Comparison of ENCODE assay signal across 9 cellular contexts in the genomic region with DNA sequence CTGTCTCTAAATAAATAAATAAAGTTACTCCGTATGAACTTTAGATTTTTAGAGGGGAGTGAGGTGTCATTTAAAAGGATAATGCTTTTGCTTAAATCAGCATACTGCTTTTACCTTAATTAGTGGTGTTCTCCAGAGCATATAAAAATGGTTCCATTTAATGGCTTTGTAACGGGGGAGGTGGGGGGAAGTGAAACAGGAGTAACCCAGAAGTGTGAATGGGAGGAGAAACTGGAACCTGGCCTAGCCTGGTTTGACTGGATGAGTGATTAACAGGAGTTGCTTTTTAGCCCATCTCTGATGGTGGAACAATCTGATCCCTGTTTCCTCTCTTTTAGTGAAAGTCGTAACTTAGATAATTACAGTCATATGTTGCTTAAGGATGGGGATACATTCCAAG. TPM values are rescaled to one million over a fixed set of nuclear protein-coding genes. Genes with fewer than 3 reads are reported as not detected.
DNase-seq lines count a peak whose midpoint lies in the region; ATAC-seq and TF ChIP-seq lines count a peak whose summit lies in the region.
"Had no signal": no experiment of that assay in that cellular context is flagged by ENCODE, and none has a peak within 500 bp of the region (broad histone marks: within the 10 kb centered on the region; RNA-seq: fewer than 3 reads in every experiment).

No MANE protein-coding gene starts in this region.

- TF ChIP-seq CTCF in OCI-LY7 (conservative IDR thresholded peaks at IDR 0.05; ENCODE audit: low read length) (no peak), esophagus squamous epithelium (IDR thresholded peaks at IDR 0.05) (no peak)

- H3K27ac ChIP-seq in OCI-LY7 (ENCODE audit: low read depth, low read length, poor library complexity, severe bottlenecking) (peak overlapping the region; percentile 81), esophagus squamous epithelium (peak overlapping the region; percentile 96 to 98 (median 98))

- BruUV-seq in OCI-LY7 (replicated peaks; lab: Mats Ljungman, UMichigan) = no TSS peak

- no peaks in the 10 kb centered on the region for H3K9me3 Mint-ChIP-seq in T-helper 2 cell treated with Interferon-gamma antibody and Interleukin-4, amounts not matched to agents 5 μg/mL and 100 μg/mL, for 36 hours
- H3K9me3 Mint-ChIP-seq in stimulated activated naive B cell treated with anti-CD40 and anti-IgM and Interleukin-4, amounts not matched to agents 10 μg/mL and 1 μg/mL and 100 μg/mL, for 72 hours = no peaks in the 10 kb centered on the region

- no peaks in the 10 kb centered on the region for H3K9me2 ChIP-seq in OCI-LY7 (ENCODE audit: insufficient read depth, low read length)

- no peaks in the 10 kb centered on the region for H3K9me3 ChIP-seq in OCI-LY7 (ENCODE audit: low read length)
- H3K9me3 ChIP-seq in esophagus squamous epithelium = no peaks in the 10 kb centered on the region

- H3K79me2 ChIP-seq in OCI-LY7 (ENCODE audit: insufficient read depth, low read depth, low read length) = peaks cover 37% of the 10 kb centered on the region

- H3K36me3 ChIP-seq in OCI-LY7 (ENCODE audit: insufficient read depth, low read length) = peaks cover 16% of the 10 kb centered on the region; the same call in 1 of the 2 replicates
- H3K36me3 ChIP-seq in esophagus squamous epithelium = peaks cover 0 to 19% (median 12%) of the 10 kb centered on the region in 3 donors

- H2AFZ ChIP-seq in OCI-LY7 (ENCODE audit: low read length) = no peak overlapping the region

- no peak for TF ChIP-seq POLR2A in esophagus squamous epithelium (IDR thresholded peaks at IDR 0.05)

- ATAC-seq in stimulated activated naive B cell treated with anti-CD40 and anti-IgM and Interleukin-4, amounts not matched to agents 10 μg/mL and 1 μg/mL and 100 μg/mL, for 72 hours (replicated peaks) = no peak
- ATAC-seq in GM21390 (IDR thresholded peaks at IDR 0.05; ENCODE audit: unreplicated experiment) (no peak), HG03280 (IDR thresholded peaks at IDR 0.05; ENCODE audit: unreplicated experiment) (no peak)

- peaks cover 43% of the 10 kb centered on the region for H3K4me1 Mint-ChIP-seq in T-helper 2 cell treated with Interferon-gamma antibody and Interleukin-4, amounts not matched to agents 5 μg/mL and 100 μg/mL, for 36 hours (ENCODE audit: low read depth)
- H3K4me1 Mint-ChIP-seq in stimulated activated naive B cell treated with anti-CD40 and anti-IgM and Interleukin-4, amounts not matched to agents 10 μg/mL and 1 μg/mL and 100 μg/mL, for 72 hours = peaks cover 32 to 55% of the 10 kb centered on the region in 2 donors

- peaks cover 10% of the 10 kb centered on the region for H3K27me3 Mint-ChIP-seq in T-helper 2 cell treated with Interferon-gamma antibody and Interleukin-4, amounts not matched to agents 5 μg/mL and 100 μg/mL, for 36 hours (ENCODE audit: low read depth)
- no peaks in the 10 kb centered on the region for H3K27me3 Mint-ChIP-seq in stimulated activated naive B cell treated with anti-CD40 and anti-IgM and Interleukin-4, amounts not matched to agents 10 μg/mL and 1 μg/mL and 100 μg/mL, for 72 hours

- CTCF ChIA-PET in OCI-LY7 (lab: Charles Lee; ENCODE audit: unreplicated experiment) = no interaction called here

- H4K20me1 ChIP-seq in OCI-LY7 (ENCODE audit: insufficient read depth, low read length) = no peaks in the 10 kb centered on the region

- H3K4me1 ChIP-seq in OCI-LY7 (ENCODE audit: insufficient read depth, low read length, poor library complexity, severe bottlenecking) (peaks cover 28% of the 10 kb centered on the region), esophagus squamous epithelium (peaks cover 21 to 64% (median 27%) of the 10 kb centered on the region in 3 donors)

- H3K4me3 Mint-ChIP-seq in T-helper 2 cell treated with Interferon-gamma antibody and Interleukin-4, amounts not matched to agents 5 μg/mL and 100 μg/mL, for 36 hours = peak overlapping the region; percentile 89
- peak overlapping the region; percentile 93 to 94 for H3K4me3 Mint-ChIP-seq in stimulated activated naive B cell treated with anti-CD40 and anti-IgM and Interleukin-4, amounts not matched to agents 10 μg/mL and 1 μg/mL and 100 μg/mL, for 72 hours

- H3K27ac Mint-ChIP-seq in T-helper 2 cell treated with Interferon-gamma antibody and Interleukin-4, amounts not matched to agents 5 μg/mL and 100 μg/mL, for 36 hours = peak overlapping the region; percentile 62
- H3K27ac Mint-ChIP-seq in stimulated activated naive B cell treated with anti-CD40 and anti-IgM and Interleukin-4, amounts not matched to agents 10 μg/mL and 1 μg/mL and 100 μg/mL, for 72 hours = peak overlapping the region; percentile 94

- intact Hi-C loops in OCI-LY7 (cut with micrococcal nuclease; ENCODE audit: unreplicated experiment) (loop anchor here (5.0 kb wide), 3 partner anchors 100 to 715 kb away; a partner anchor contains a TSS), esophagus squamous epithelium (cut with DNase I) (no loop called here)

- DNase-seq in T-helper 2 cell treated with Interferon-gamma antibody and Interleukin-4, amounts not matched to agents 5 μg/mL and 100 μg/mL, for 36 hours (ENCODE audit: low spot score) = no peak
- no peak for DNase-seq in T-helper 2 cell
- DNase-seq in OCI-LY7 (ENCODE audit: low spot score) = no peak
- no peak for DNase-seq in esophagus squamous epithelium (lab: John Stamatoyannopoulos, UW)
- DNase-seq in stimulated activated naive B cell treated with anti-CD40 and anti-IgM and Interleukin-4, amounts not matched to agents 10 μg/mL and 1 μg/mL and 100 μg/mL, for 72 hours = no peak
- no peak for DNase-seq in ecto neural progenitor cell (ENCODE audit: low spot score)

- H3K4me3 ChIP-seq in OCI-LY7 (ENCODE audit: low read depth, low read length, poor library complexity, severe bottlenecking) (peak overlapping the region; percentile 89), esophagus squamous epithelium (peak overlapping the region in 1 of 4 donors; percentile 94)

- H3K27me3 ChIP-seq in esophagus squamous epithelium = no peaks in the 10 kb centered on the region

- POLR2A ChIA-PET in OCI-LY7 (lab: Charles Lee) = no interaction called here

- peaks cover 37% of the 10 kb centered on the region for H3K36me3 Mint-ChIP-seq in T-helper 2 cell treated with Interferon-gamma antibody and Interleukin-4, amounts not matched to agents 5 μg/mL and 100 μg/mL, for 36 hours (ENCODE audit: low read depth)
- peaks cover 28 to 42% of the 10 kb centered on the region in 2 donors for H3K36me3 Mint-ChIP-seq in stimulated activated naive B cell treated with anti-CD40 and anti-IgM and Interleukin-4, amounts not matched to agents 10 μg/mL and 1 μg/mL and 100 μg/mL, for 72 hours

- WGBS in esophagus squamous epithelium, 2 donors = 55 to 75% methylated on average over 3 of the region's 3 CpGs

- peak overlapping the region; percentile 73 for H3K4me2 ChIP-seq in OCI-LY7 (ENCODE audit: low read length)

RNA-seq across cellular contexts. Expression of a gene that starts 1.6 kb away (rescaled TPM):
- total RNA-seq in OCI-LY7 (2014; rRNA removed; shearing (Covaris generic)) = 28.5 and 51.5 TPM in 2 replicates
- total RNA-seq in OCI-LY7 (2022) = 85.2 and 94.8 TPM in 2 replicates
- total RNA-seq in esophagus squamous epithelium = 100 to 1,000 TPM in 2 of 4 donors, 10 to 100 TPM in 2; 66.6 to 136 (median 87.9) TPM

RNA-seq across cellular contexts. Expression of a gene that starts 36.5 kb away (rescaled TPM):
- total RNA-seq in OCI-LY7 (2014; rRNA removed; shearing (Covaris generic)) = not detected in 2 replicates
- total RNA-seq in OCI-LY7 (2022) (not detected in 2 replicates), esophagus squamous epithelium (not detected)
- total RNA-seq: pulmonary artery endothelial cell had no signal

RNA-seq across cellular contexts. Expression of a gene that starts 40.7 kb away (rescaled TPM):
- not detected in 2 replicates for total RNA-seq in OCI-LY7 (2014; rRNA removed; shearing (Covaris generic))
- total RNA-seq in OCI-LY7 (2022) (not detected in 2 replicates), esophagus squamous epithelium (not detected)
- total RNA-seq: pulmonary artery endothelial cell had no signal
